ENCODE assay signal across 11 cellular contexts in the genomic region with DNA sequence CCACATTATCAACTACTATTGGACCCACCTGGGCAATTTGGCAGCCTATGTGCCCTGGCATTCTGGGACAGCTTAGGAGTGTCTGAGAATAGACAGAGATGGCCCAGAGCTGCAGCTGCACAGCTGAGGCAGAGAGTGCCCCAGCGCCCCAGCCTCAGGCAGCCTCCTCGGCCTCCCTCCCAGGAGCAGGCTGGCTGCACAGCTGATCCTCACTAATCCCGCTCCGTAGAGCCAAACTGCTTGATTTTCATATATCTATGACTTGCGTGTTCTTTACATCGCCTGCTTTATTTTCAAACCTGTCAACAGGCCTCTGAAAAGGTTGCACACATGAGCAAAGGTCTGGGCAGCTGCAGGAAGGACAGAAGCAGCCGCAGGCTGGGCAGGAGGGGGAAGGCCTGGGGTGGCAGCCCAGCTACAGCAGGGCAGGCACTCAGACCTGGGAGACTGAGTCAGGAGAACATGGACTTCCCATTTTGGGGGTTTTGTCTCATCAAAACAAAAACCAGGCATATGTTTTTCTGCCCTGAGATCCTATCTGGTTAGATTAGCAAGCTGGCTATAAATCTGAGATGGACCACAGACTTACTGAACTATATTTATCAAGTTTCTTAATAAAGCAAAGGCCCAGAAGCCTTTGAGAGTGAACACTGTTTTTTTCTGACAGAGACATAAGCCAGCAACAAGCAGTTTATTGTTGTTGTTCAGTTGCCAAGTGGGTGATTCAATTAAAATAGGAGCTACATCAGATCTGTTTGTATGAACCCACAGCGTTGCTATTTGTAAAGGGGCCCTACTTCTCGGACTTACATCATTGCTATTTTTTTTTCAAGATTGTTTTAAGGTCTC.
DNase-seq lines count a peak whose midpoint lies in the region; ATAC-seq and TF ChIP-seq lines count a peak whose summit lies in the region.
"Had no signal": no experiment of that assay in that cellular context is flagged by ENCODE, and none has a peak within 500 bp of the region (broad histone marks: within the 10 kb centered on the region; RNA-seq: fewer than 3 reads in every experiment).

No MANE protein-coding gene starts in this region.

- H4K20me1 ChIP-seq in GM23338 (replicated peaks; ENCODE audit: insufficient read depth), result no peaks in the 10 kb centered on the region
- H4K20me1 ChIP-seq in mammary epithelial cell (ENCODE audit: insufficient read depth, low read length), result no peaks in the 10 kb centered on the region
- no peaks in the 10 kb centered on the region for H4K20me1 ChIP-seq in hepatocyte (ENCODE audit: insufficient read depth, poor library complexity, severe bottlenecking)

- H3F3A ChIP-seq in GM23338 (replicated peaks; ENCODE audit: low read depth), result no peaks in the 10 kb centered on the region

- ATAC-seq in GM23338, result no peak
- ATAC-seq in HG03196 (IDR thresholded peaks at IDR 0.05; ENCODE audit: unreplicated experiment), result no peak
- no peak for ATAC-seq in effector memory CD8-positive, alpha-beta T cell (replicated peaks)
- ATAC-seq: HCT116 had no signal

- H3K4me2 ChIP-seq in GM23338, result no peak overlapping the region
- no peak overlapping the region for H3K4me2 ChIP-seq in mammary epithelial cell (ENCODE audit: insufficient read depth, low read depth, low read length)
- peak overlapping the region; percentile 35 for H3K4me2 ChIP-seq in hepatocyte

- H3K27me3 Mint-ChIP-seq in GM23338 (ENCODE audit: insufficient read depth, low read depth, poor library complexity), result peaks cover 2% of the 10 kb centered on the region
- no peaks in the 10 kb centered on the region for H3K27me3 Mint-ChIP-seq in effector memory CD8-positive, alpha-beta T cell

- H3K79me2 ChIP-seq in GM23338 (replicated peaks; ENCODE audit: insufficient read depth), result no peaks in the 10 kb centered on the region
- no peaks in the 10 kb centered on the region for H3K79me2 ChIP-seq in mammary epithelial cell (ENCODE audit: insufficient read depth, low read length)
- no peaks in the 10 kb centered on the region for H3K79me2 ChIP-seq in hepatocyte

- intact Hi-C loops in mammary epithelial cell (cut with micrococcal nuclease), result no loop called here
- intact Hi-C loops in esophagus squamous epithelium (cut with DNase I), result no loop called here

- H3K9me3 Mint-ChIP-seq in GM23338, result no peaks in the 10 kb centered on the region
- no peaks in the 10 kb centered on the region for H3K9me3 Mint-ChIP-seq in effector memory CD8-positive, alpha-beta T cell

- H3K27me3 ChIP-seq in GM23338 (ENCODE audit: insufficient read depth) (no peaks in the 10 kb centered on the region), mammary epithelial cell (ENCODE audit: insufficient read depth, low read length) (no peaks in the 10 kb centered on the region), hepatocyte (no peaks in the 10 kb centered on the region), skeletal muscle tissue (ENCODE audit: control insufficient read depth in 3 of 3, insufficient read depth in 3 of 3, low read length in 3 of 3) (no peaks in the 10 kb centered on the region), esophagus squamous epithelium (no peaks in the 10 kb centered on the region)

- H3K4me3 Mint-ChIP-seq in GM23338, result no peak overlapping the region
- H3K4me3 Mint-ChIP-seq in effector memory CD8-positive, alpha-beta T cell, result no peak overlapping the region

- H3K4me1 ChIP-seq in GM23338 (ENCODE audit: insufficient read depth) (no peaks in the 10 kb centered on the region), mammary epithelial cell (ENCODE audit: insufficient read depth, low read length) (peaks cover 13% of the 10 kb centered on the region), hepatocyte (ENCODE audit: insufficient read depth) (peaks cover 20% of the 10 kb centered on the region), skeletal muscle tissue (ENCODE audit: control insufficient read depth in 3 of 3, insufficient read depth in 3 of 3, low read length in 3 of 3) (peaks cover 13 to 51% (median 30%) of the 10 kb centered on the region in 3 donors), esophagus squamous epithelium (peaks cover 0 to 11% (median 0%) of the 10 kb centered on the region in 3 donors)

- CTCF ChIA-PET in mammary epithelial cell (lab: Charles Lee; ENCODE audit: low non-redundant PET), result interaction anchor here (0.7 kb wide), 1 partner anchor 227 kb away, joined by 3 read pairs; no protein-coding TSS in a partner anchor

- TF ChIP-seq CTCF in GM23338 (conservative IDR thresholded peaks at IDR 0.05; ENCODE audit: low read depth in 2 of 2) (no peak), mammary epithelial cell (conservative IDR thresholded peaks at IDR 0.05 in 1 of 2, IDR thresholded peaks at IDR 0.05 in 1 of 2; ENCODE audit: extremely low read depth in 1 of 2, insufficient read depth in 1 of 2, low read depth in 1 of 2, low read length in 2 of 2) (no peak), hepatocyte (IDR thresholded peaks at IDR 0.05; ENCODE audit: poor library complexity) (no peak), esophagus squamous epithelium (IDR thresholded peaks at IDR 0.05) (no peak)

- 52% methylated on average over 4 of the region's 9 CpGs for WGBS in mammary epithelial cell (ENCODE audit: low coverage, missing lambda C conversion rate)
- WGBS in hepatocyte (ENCODE audit: low lambda C conversion rate, missing lambda C conversion rate), result 39% methylated on average over 9 of the region's 9 CpGs
- 59 to 67% methylated on average over 6 to 7 of the region's 9 CpGs for WGBS in esophagus squamous epithelium, 2 donors

- no peaks in the 10 kb centered on the region for H3K9me3 ChIP-seq in mammary epithelial cell (replicated peaks; ENCODE audit: insufficient read depth, low read length)
- no peaks in the 10 kb centered on the region for H3K9me3 ChIP-seq in hepatocyte (ENCODE audit: low read depth)
- H3K9me3 ChIP-seq in skeletal muscle tissue (ENCODE audit: control insufficient read depth in 3 of 3, low read length in 3 of 3), result no peaks in the 10 kb centered on the region
- H3K9me3 ChIP-seq in esophagus squamous epithelium, result no peaks in the 10 kb centered on the region

- DNase-seq in GM23338 (ENCODE audit: low spot score) (no peak), mammary epithelial cell (peak; percentile 79), hepatocyte (ENCODE audit: low spot score) (peak; percentile 76), NCI-H128 (lab: John Stamatoyannopoulos, UW; ENCODE audit: unreplicated experiment) (no peak), esophagus squamous epithelium (lab: John Stamatoyannopoulos, UW) (no peak)
- no peak for DNase-seq in effector memory CD8-positive, alpha-beta T cell
- DNase-seq: NCI-H2171 treated with DMSO at 0.1 percent for 48 hours, SW 1271 had no signal

- TF ChIP-seq POLR2A in esophagus squamous epithelium (IDR thresholded peaks at IDR 0.05), result no peak

- H3K9ac ChIP-seq in mammary epithelial cell (ENCODE audit: insufficient read depth, low read length) (no peak overlapping the region), skeletal muscle tissue (ENCODE audit: low read depth in 1 of 3, low read length in 3 of 3) (peak overlapping the region; percentile 37 to 65 (median 61))

- H3K36me3 ChIP-seq in GM23338 (ENCODE audit: insufficient read depth) (no peaks in the 10 kb centered on the region), mammary epithelial cell (ENCODE audit: insufficient read depth, low read length) (no peaks in the 10 kb centered on the region), hepatocyte (replicated peaks; ENCODE audit: insufficient read depth, low read depth) (no peaks in the 10 kb centered on the region), skeletal muscle tissue (ENCODE audit: control insufficient read depth in 3 of 3, insufficient read depth in 3 of 3, low read length in 3 of 3) (no peaks in the 10 kb centered on the region), esophagus squamous epithelium (no peaks in the 10 kb centered on the region)

- 0 out of 2 replicates have a peak overlapping the region, but pooled peaks have one; percentile 14 for H2AFZ ChIP-seq in GM23338
- peak overlapping the region; percentile 67 for H2AFZ ChIP-seq in mammary epithelial cell (ENCODE audit: low read depth, low read length)
- H2AFZ ChIP-seq in hepatocyte, result no peak overlapping the region

- H3K27ac Mint-ChIP-seq in GM23338, result no peak overlapping the region
- H3K27ac Mint-ChIP-seq in effector memory CD8-positive, alpha-beta T cell, result no peak overlapping the region

- no peak overlapping the region for H3K27ac ChIP-seq in GM23338 (ENCODE audit: low read depth)
- peak overlapping the region; percentile 26 for H3K27ac ChIP-seq in mammary epithelial cell (ENCODE audit: insufficient read depth, low read depth, low read length)
- H3K27ac ChIP-seq in hepatocyte, result peak overlapping the region; percentile 58
- peak overlapping the region; percentile 90 for H3K27ac ChIP-seq in skeletal muscle tissue (ENCODE audit: low read depth, low read length)
- H3K27ac ChIP-seq in esophagus squamous epithelium, result no peak overlapping the region

- dilution Hi-C loops in mammary epithelial cell (cut with HindIII; ENCODE audit: low sequenced_read_pairs), result loop anchor here (5.0 kb wide), 1 partner anchor 104 kb away; no protein-coding TSS in a partner anchor

- peaks cover 9% of the 10 kb centered on the region for H3K9me2 ChIP-seq in GM23338 (ENCODE audit: insufficient read depth)
- no peaks in the 10 kb centered on the region for H3K9me2 ChIP-seq in hepatocyte (replicated peaks; ENCODE audit: insufficient read depth)

- H3K4me3 ChIP-seq in GM23338 (no peak overlapping the region), mammary epithelial cell (replicated peaks in 1 of 3; ENCODE audit: insufficient read depth in 1 of 3, low read depth in 2 of 3, low read length in 3 of 3) (no peak overlapping the region), hepatocyte (no peak overlapping the region), skeletal muscle tissue (ENCODE audit: low read length in 3 of 3) (no peak overlapping the region), esophagus squamous epithelium (no peak overlapping the region)

- no TSS peak for BruUV-seq in mammary epithelial cell (replicated peaks; lab: Mats Ljungman, UMichigan)

- no peaks in the 10 kb centered on the region for H3K4me1 Mint-ChIP-seq in GM23338
- H3K4me1 Mint-ChIP-seq in effector memory CD8-positive, alpha-beta T cell (ENCODE audit: low read depth in 2 of 2), result peaks cover 19% of the 10 kb centered on the region in 2 donors

- in situ Hi-C loops in mammary epithelial cell (cut with MboI; ENCODE audit: low sequenced_read_pairs in 2 of 2), result no loop called here

- no peaks in the 10 kb centered on the region for H3K36me3 Mint-ChIP-seq in GM23338 (ENCODE audit: low read depth)
- no peaks in the 10 kb centered on the region for H3K36me3 Mint-ChIP-seq in effector memory CD8-positive, alpha-beta T cell (ENCODE audit: insufficient read depth)

TF ChIP-seq in GM23338, 12 proteins besides CTCF, POLR2A, EP300 and RAD21 (continues in another document):
- TF ChIP-seq JUNB (IDR thresholded peaks at IDR 0.05; ENCODE audit: unreplicated experiment), result no peak
- no peak for TF ChIP-seq ZNF331 (CRISPR knock-in tag; IDR thresholded peaks at IDR 0.05; ENCODE audit: low read depth)
- no peak for TF ChIP-seq ZNF114 (CRISPR knock-in tag; IDR thresholded peaks at IDR 0.05)
- no peak for TF ChIP-seq CREB1 (CRISPR knock-in tag; IDR thresholded peaks at IDR 0.05; ENCODE audit: low read depth)
- TF ChIP-seq STAT1 (IDR thresholded peaks at IDR 0.05; ENCODE audit: unreplicated experiment), result no peak

Comparison
In these comparisons a context has a peak if more than half of its experiments do, and no peak if none do; other contexts are left out.
1. DNase-seq: peak in mammary epithelial cell (single experiment) and hepatocyte (single experiment); none in GM23338 (single experiment), NCI-H128 (single experiment), effector memory CD8-positive, alpha-beta T cell (0 of 3) and esophagus squamous epithelium (single experiment).
2. H3K27ac ChIP-seq: peak in mammary epithelial cell (single experiment), hepatocyte (single experiment) and skeletal muscle tissue (single experiment); none in GM23338 (single experiment) and esophagus squamous epithelium (0 of 4).